ENCODE assay signal across 8 cellular contexts in genomic region chr5:142655339-142656267, GRCh38. TPM values are rescaled to one million over a fixed set of nuclear protein-coding genes. Genes with fewer than 3 reads are reported as not detected.
DNase-seq lines count a peak whose midpoint lies in the region; ATAC-seq and TF ChIP-seq lines count a peak whose summit lies in the region.

No MANE protein-coding gene starts in this region.

- no peaks in the 10 kb centered on the region for H3K9me3 Mint-ChIP-seq in activated T-cell treated with anti-CD3 and anti-CD28 coated beads, Interleukin-2, amount 50 U/mL, for 24 hours
- H3K9me3 Mint-ChIP-seq in natural killer cell, result no peaks in the 10 kb centered on the region

- peak overlapping the region; percentile 66 for H2AFZ ChIP-seq in PC-3 (ENCODE audit: low read length)

- H3K27ac ChIP-seq in A673 (ENCODE audit: low read depth, low read length, poor library complexity, severe bottlenecking) (no peak overlapping the region), PC-3 (ENCODE audit: low read length) (no peak overlapping the region), esophagus squamous epithelium (peak overlapping the region in 2 of 4 donors; percentile 58 to 60)

- H3K4me2 ChIP-seq in PC-3 (ENCODE audit: low read length), result no peak overlapping the region; the same call in 1 of the 2 replicates

- H3K4me1 ChIP-seq in A673 (ENCODE audit: insufficient read depth, low read length, poor library complexity, severe bottlenecking) (peaks cover 14% of the 10 kb centered on the region), PC-3 (ENCODE audit: insufficient read depth, low read length) (0 out of 2 replicates have a peak, but pooled peaks cover 4% of the 10 kb centered on the region), esophagus squamous epithelium (peaks cover 0 to 17% (median 0%) of the 10 kb centered on the region in 3 donors)

- peak; percentile 88 for DNase-seq in A673 (ENCODE audit: low spot score)
- peak; percentile 82 for DNase-seq in HT1080 (ENCODE audit: low read depth)
- peak; percentile 77 for DNase-seq in PC-3
- peak; percentile 81 for DNase-seq in activated T-cell treated with anti-CD3 and anti-CD28 coated beads, Interleukin-2, amount 50 U/mL, for 24 hours
- DNase-seq in esophagus squamous epithelium (lab: John Stamatoyannopoulos, UW), result no peak
- peak; percentile 61 for DNase-seq in natural killer cell
- peak; percentile 23 to 64 (median 40) for DNase-seq in stimulated activated naive CD4-positive, alpha-beta T cell (lab: John Stamatoyannopoulos, UW)

- intact Hi-C loops in A673 (cut with micrococcal nuclease; ENCODE audit: unreplicated experiment), result loop anchor here (1.0 to 2.0 kb wide), 3 partner anchors 41 to 225 kb away; no protein-coding TSS in a partner anchor
- intact Hi-C loops in PC-3 (cut with micrococcal nuclease), result loop anchor here (1.0 to 5.0 kb wide), 3 partner anchors 44 to 227 kb away; no protein-coding TSS in a partner anchor
- intact Hi-C loops in esophagus squamous epithelium (cut with DNase I), result no loop called here
- intact Hi-C loops in natural killer cell (cut with micrococcal nuclease), result loop anchor here (1.0 to 2.0 kb wide), 3 partner anchors 44 to 503 kb away; no protein-coding TSS in a partner anchor

- TF ChIP-seq CTCF in A673 (conservative IDR thresholded peaks at IDR 0.05; ENCODE audit: low read depth, low read length), result peak; percentile 99
- TF ChIP-seq CTCF in PC-3 (conservative IDR thresholded peaks at IDR 0.05; ENCODE audit: low read depth, low read length), result peak; percentile 92
- TF ChIP-seq CTCF in esophagus squamous epithelium (IDR thresholded peaks at IDR 0.05), result peak; percentile 68 to 97 (median 96)
- peak; percentile 87 for TF ChIP-seq CTCF in natural killer cell (IDR thresholded peaks at IDR 0.05)

- CTCF ChIA-PET in A673 (lab: Charles Lee), result interaction anchor here (0.5 to 4.1 kb wide), 15 partner anchors 11 to 503 kb away, joined by 3 to 75 read pairs (median 7); no protein-coding TSS in a partner anchor
- CTCF ChIA-PET in PC-3 (lab: Charles Lee), result interaction anchor here (0.6 to 2.8 kb wide), 12 partner anchors 11 to 181 kb away, joined by 3 to 18 read pairs (median 4); no protein-coding TSS in a partner anchor

- H3K27me3 ChIP-seq in A673 (replicated peaks; ENCODE audit: insufficient read depth, low read depth, low read length, poor library complexity), result no peaks in the 10 kb centered on the region
- H3K27me3 ChIP-seq in PC-3 (ENCODE audit: low read length), result no peaks in the 10 kb centered on the region
- no peaks in the 10 kb centered on the region for H3K27me3 ChIP-seq in esophagus squamous epithelium

- peaks cover 13% of the 10 kb centered on the region for H3K27me3 Mint-ChIP-seq in activated T-cell treated with anti-CD3 and anti-CD28 coated beads, Interleukin-2, amount 50 U/mL, for 24 hours
- H3K27me3 Mint-ChIP-seq in natural killer cell (ENCODE audit: low read depth in 2 of 2), result peaks cover 12 to 17% of the 10 kb centered on the region in 2 donors

- no peaks in the 10 kb centered on the region for H3K36me3 ChIP-seq in A673 (ENCODE audit: insufficient read depth, low read length, poor library complexity, severe bottlenecking)
- H3K36me3 ChIP-seq in PC-3 (ENCODE audit: low read depth, low read length), result no peaks in the 10 kb centered on the region
- no peaks in the 10 kb centered on the region for H3K36me3 ChIP-seq in esophagus squamous epithelium

- WGBS in esophagus squamous epithelium, 2 donors, result 16 to 17% methylated on average over 13 of the region's 13 CpGs

- H3K79me2 ChIP-seq in PC-3 (ENCODE audit: low read length), result no peaks in the 10 kb centered on the region

- ATAC-seq in GM18861 (IDR thresholded peaks at IDR 0.05; ENCODE audit: unreplicated experiment) (peak; percentile 60), PC-3 (peak; percentile 97), natural killer cell (peak; percentile 78 to 97 (median 92))

- peaks cover 3% of the 10 kb centered on the region for H3K4me1 Mint-ChIP-seq in activated T-cell treated with anti-CD3 and anti-CD28 coated beads, Interleukin-2, amount 50 U/mL, for 24 hours (ENCODE audit: low read depth)
- H3K4me1 Mint-ChIP-seq in natural killer cell, result no peaks in the 10 kb centered on the region

- BruUV-seq in A673 (replicated peaks; lab: Mats Ljungman, UMichigan) (no TSS peak), PC-3 (replicated peaks; lab: Mats Ljungman, UMichigan) (no TSS peak)

- no peaks in the 10 kb centered on the region for H3K9me2 ChIP-seq in PC-3 (replicated peaks; ENCODE audit: low read length)

- no peaks in the 10 kb centered on the region for H3K36me3 Mint-ChIP-seq in activated T-cell treated with anti-CD3 and anti-CD28 coated beads, Interleukin-2, amount 50 U/mL, for 24 hours (ENCODE audit: low read depth)
- H3K36me3 Mint-ChIP-seq in natural killer cell, result no peaks in the 10 kb centered on the region

- no peaks in the 10 kb centered on the region for H4K20me1 ChIP-seq in PC-3 (ENCODE audit: low read length)

- no peaks in the 10 kb centered on the region for H3F3A ChIP-seq in PC-3 (ENCODE audit: low read length, unreplicated experiment)

- no peak overlapping the region for H3K27ac Mint-ChIP-seq in activated T-cell treated with anti-CD3 and anti-CD28 coated beads, Interleukin-2, amount 50 U/mL, for 24 hours
- H3K27ac Mint-ChIP-seq in natural killer cell, result no peak overlapping the region

- TF ChIP-seq POLR2A in esophagus squamous epithelium (IDR thresholded peaks at IDR 0.05), result no peak

- H3K4me3 ChIP-seq in A673 (ENCODE audit: low read depth, low read length, poor library complexity, severe bottlenecking), result no peak overlapping the region
- H3K4me3 ChIP-seq in PC-3 (ENCODE audit: low read length), result no peak overlapping the region
- no peak overlapping the region for H3K4me3 ChIP-seq in esophagus squamous epithelium

- no peak overlapping the region for H3K4me3 Mint-ChIP-seq in activated T-cell treated with anti-CD3 and anti-CD28 coated beads, Interleukin-2, amount 50 U/mL, for 24 hours
- no peak overlapping the region for H3K4me3 Mint-ChIP-seq in natural killer cell

- POLR2A ChIA-PET in A673 (lab: Charles Lee; ENCODE audit: low non-redundant PET) (no interaction called here), PC-3 (lab: Charles Lee; ENCODE audit: unreplicated experiment) (no interaction called here)

- H3K9me3 ChIP-seq in A673 (ENCODE audit: low read depth, low read length, poor library complexity, severe bottlenecking) (no peaks in the 10 kb centered on the region), PC-3 (ENCODE audit: low read length) (no peaks in the 10 kb centered on the region), esophagus squamous epithelium (no peaks in the 10 kb centered on the region)

- H3K9ac ChIP-seq in PC-3 (ENCODE audit: low read length), result no peak overlapping the region

RNA-seq across cellular contexts. Expression of gene FGF1, which starts 30.3 kb away (rescaled TPM):
- total RNA-seq in A673 (2021) (0.71 and 2.3 TPM in 2 replicates), PC-3 (2014; rRNA removed) (1.5 and 9.7 TPM in 2 replicates), esophagus squamous epithelium (1 to 10 TPM in 2 of 4 donors, under 1 TPM in 1, not detected in 1; 0.38 to 2.4 (median 1.6) TPM), natural killer cell (not detected)
- 4.0 and 7.2 TPM in 2 replicates for total RNA-seq in HT1080 (2014; rRNA removed; shearing (Covaris generic))
- 4.7 and 5.6 TPM in 2 replicates for polyA plus RNA-seq in HT1080 (2015; cell fraction: cytosol; rRNA removed)
- 5.0 and 5.4 TPM in 2 replicates for polyA plus RNA-seq in HT1080 (2015; cell fraction: nucleus; rRNA removed)
